ENCODE assay signal across 1 cellular context in genomic region chrX:8743126-8743732, GRCh38.
TF ChIP-seq lines count a peak whose summit lies in the region.

No MANE protein-coding gene starts in this region.

TF ChIP-seq in GM23338, 12 proteins besides CTCF, POLR2A, EP300 and RAD21 (continued from another document):
- TF ChIP-seq ZNF462 (CRISPR knock-in tag; IDR thresholded peaks at IDR 0.05) = 0 out of 2 replicates have a peak, but pooled peaks have one; percentile 48
